ENCODE assay signal across 14 cellular contexts in the genomic region with DNA sequence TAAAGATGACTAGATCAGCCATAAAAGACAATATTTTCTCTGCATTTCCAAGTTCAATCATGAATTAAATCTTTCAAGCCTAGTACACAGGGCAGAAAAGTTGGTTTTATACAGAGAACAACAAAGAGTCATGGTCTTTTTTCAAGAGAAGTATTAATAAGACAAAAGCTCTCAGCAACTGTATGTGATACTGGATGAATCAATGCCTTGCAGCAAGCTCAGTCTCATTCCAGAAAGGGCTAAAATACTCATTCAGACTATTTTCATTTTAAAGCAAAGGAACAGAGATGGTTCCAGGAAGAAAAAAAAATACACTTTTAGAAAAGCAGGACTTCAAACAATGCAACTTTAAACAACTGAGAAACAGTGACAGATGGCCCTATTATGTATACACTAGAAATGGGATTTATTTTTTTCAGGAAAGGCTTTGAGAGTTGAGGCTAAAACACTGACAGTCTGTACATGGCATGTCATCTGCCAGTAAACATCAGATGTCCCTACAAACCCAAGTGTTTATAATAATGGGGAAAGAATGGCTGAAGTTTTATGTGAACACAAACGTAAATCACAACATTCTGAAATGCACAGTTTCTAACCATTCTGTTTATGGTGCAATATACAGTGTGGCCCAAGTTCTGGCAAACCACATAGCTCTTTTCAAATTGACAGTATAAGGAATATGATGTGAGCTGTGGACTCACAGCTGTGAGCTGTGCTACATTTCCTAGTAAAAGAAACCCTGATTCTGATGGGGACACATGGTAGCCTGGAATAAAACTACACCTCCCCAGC.
DNase-seq lines count a peak whose midpoint lies in the region; ATAC-seq, FAIRE-seq and TF ChIP-seq lines count a peak whose summit lies in the region.
"Had no signal": no experiment of that assay in that cellular context is flagged by ENCODE, and none has a peak within 500 bp of the region (broad histone marks: within the 10 kb centered on the region; RNA-seq: fewer than 3 reads in every experiment).

No MANE protein-coding gene starts in this region.

- TF ChIP-seq CTCF in osteoblast (IDR thresholded peaks at IDR 0.05; ENCODE audit: extremely low read depth, low read depth, low read length): no peak

- TF ChIP-seq POLR2A in GM12891 (IDR thresholded peaks at IDR 0.05; ENCODE audit: low read depth, low read length): no peak

- DNase-seq in GM12891 (ENCODE audit: insufficient read length, low spot score) (no peak), NCI-H524 (lab: John Stamatoyannopoulos, UW) (peak; percentile 36 to 76), osteoblast (ENCODE audit: insufficient read length, low spot score, missing footprints) (no peak), NCI-H526 treated with DMSO at 0.1 percent for 48 hours (lab: John Stamatoyannopoulos, UW) (no peak)
- no peak for DNase-seq in effector memory CD8-positive, alpha-beta T cell
- DNase-seq: activated CD4-positive, alpha-beta T cell treated with anti-CD3 and anti-CD28 coated beads, Interleukin-2, amount 50 U/mL, for 1 hour; activated naive CD4-positive, alpha-beta T cell treated with anti-CD3 and anti-CD28 coated beads, Interleukin-2, amount 10 ng/mL, durations not matched to agents 7 days and 5 days; kidney glomerular epithelial cell; NCI-H1092; occipital lobe had no signal

- no peaks in the 10 kb centered on the region for H3K27me3 ChIP-seq in osteoblast (ENCODE audit: insufficient read depth, low read length)

- H3K4me3 Mint-ChIP-seq in dendritic cell treated with granulocyte-macrophage colony-stimulating factor and Interleukin-4, amounts not matched to agents 40 ng/mL and 50 ng/mL, for 4 days: no peak overlapping the region
- no peak overlapping the region for H3K4me3 Mint-ChIP-seq in effector memory CD8-positive, alpha-beta T cell
- H3K4me3 Mint-ChIP-seq: activated naive CD4-positive, alpha-beta T cell treated with anti-CD3 and anti-CD28 coated beads, Interleukin-2, amount 10 ng/mL, durations not matched to agents 7 days and 5 days had no signal

- no peaks in the 10 kb centered on the region for H3K9me3 Mint-ChIP-seq in dendritic cell treated with granulocyte-macrophage colony-stimulating factor and Interleukin-4, amounts not matched to agents 40 ng/mL and 50 ng/mL, for 4 days
- peaks cover 4 to 7% of the 10 kb centered on the region in 2 donors for H3K9me3 Mint-ChIP-seq in effector memory CD8-positive, alpha-beta T cell
- H3K9me3 Mint-ChIP-seq: activated naive CD4-positive, alpha-beta T cell treated with anti-CD3 and anti-CD28 coated beads, Interleukin-2, amount 10 ng/mL, durations not matched to agents 7 days and 5 days had no signal

- ATAC-seq in GM19328 (IDR thresholded peaks at IDR 0.05; ENCODE audit: unreplicated experiment): no peak
- ATAC-seq in effector memory CD8-positive, alpha-beta T cell (replicated peaks): no peak
- no peak for ATAC-seq in HG02852 (IDR thresholded peaks at IDR 0.05; ENCODE audit: unreplicated experiment)

- H3K4me1 Mint-ChIP-seq in dendritic cell treated with granulocyte-macrophage colony-stimulating factor and Interleukin-4, amounts not matched to agents 40 ng/mL and 50 ng/mL, for 4 days (ENCODE audit: low read depth): peaks cover 26% of the 10 kb centered on the region
- no peaks in the 10 kb centered on the region for H3K4me1 Mint-ChIP-seq in effector memory CD8-positive, alpha-beta T cell (ENCODE audit: low read depth in 2 of 2)
- H3K4me1 Mint-ChIP-seq: activated naive CD4-positive, alpha-beta T cell treated with anti-CD3 and anti-CD28 coated beads, Interleukin-2, amount 10 ng/mL, durations not matched to agents 7 days and 5 days had no signal

- H3K27ac Mint-ChIP-seq in dendritic cell treated with granulocyte-macrophage colony-stimulating factor and Interleukin-4, amounts not matched to agents 40 ng/mL and 50 ng/mL, for 4 days: peak overlapping the region; percentile 47
- H3K27ac Mint-ChIP-seq in effector memory CD8-positive, alpha-beta T cell: no peak overlapping the region
- H3K27ac Mint-ChIP-seq: activated naive CD4-positive, alpha-beta T cell treated with anti-CD3 and anti-CD28 coated beads, Interleukin-2, amount 10 ng/mL, durations not matched to agents 7 days and 5 days had no signal

- H4K20me1 ChIP-seq in osteoblast (ENCODE audit: insufficient read depth, low read length): peaks cover 17% of the 10 kb centered on the region

- H3K79me2 ChIP-seq in osteoblast (ENCODE audit: insufficient read depth, low read length): peaks cover 98% of the 10 kb centered on the region

- H3K4me2 ChIP-seq in osteoblast (ENCODE audit: insufficient read depth, low read length): peak overlapping the region; percentile 38

- H3K36me3 Mint-ChIP-seq in dendritic cell treated with granulocyte-macrophage colony-stimulating factor and Interleukin-4, amounts not matched to agents 40 ng/mL and 50 ng/mL, for 4 days (ENCODE audit: low read depth): no peaks in the 10 kb centered on the region
- H3K36me3 Mint-ChIP-seq in effector memory CD8-positive, alpha-beta T cell (ENCODE audit: insufficient read depth): no peaks in the 10 kb centered on the region
- H3K36me3 Mint-ChIP-seq: activated naive CD4-positive, alpha-beta T cell treated with anti-CD3 and anti-CD28 coated beads, Interleukin-2, amount 10 ng/mL, durations not matched to agents 7 days and 5 days had no signal

- no peaks in the 10 kb centered on the region for H3K9me3 ChIP-seq in osteoblast (ENCODE audit: low read depth, low read length)

- peak; percentile 76 for FAIRE-seq in GM12891 (lab: Jason Lieb, UNC)
- FAIRE-seq: colon had no signal

- peaks cover 38% of the 10 kb centered on the region for H3K4me1 ChIP-seq in osteoblast (ENCODE audit: insufficient read depth, low read length)

- no peaks in the 10 kb centered on the region for H3K27me3 Mint-ChIP-seq in dendritic cell treated with granulocyte-macrophage colony-stimulating factor and Interleukin-4, amounts not matched to agents 40 ng/mL and 50 ng/mL, for 4 days
- H3K27me3 Mint-ChIP-seq in effector memory CD8-positive, alpha-beta T cell: peaks cover 7 to 9% of the 10 kb centered on the region in 2 donors

- H3K4me3 ChIP-seq in osteoblast (ENCODE audit: insufficient read depth, low read length): no peak overlapping the region

- no peak overlapping the region for H2AFZ ChIP-seq in osteoblast (ENCODE audit: low read length)

- no peaks in the 10 kb centered on the region for H3K36me3 ChIP-seq in osteoblast (ENCODE audit: insufficient read depth, low read length)

- peak overlapping the region; percentile 60 for H3K27ac ChIP-seq in osteoblast (ENCODE audit: low read depth, low read length)

- intact Hi-C loops in dendritic cell treated with granulocyte-macrophage colony-stimulating factor and Interleukin-4, amounts not matched to agents 40 ng/mL and 50 ng/mL, for 4 days (cut with micrococcal nuclease): loop anchor here (1.0 to 5.0 kb wide), 4 partner anchors 48 to 400 kb away; no protein-coding TSS in a partner anchor

TF ChIP-seq in GM12891, 5 proteins besides CTCF, POLR2A, EP300 and RAD21:
- TF ChIP-seq SPI1 (IDR thresholded peaks at IDR 0.05; ENCODE audit: low read depth, low read length) (no peak), POU2F2 (IDR thresholded peaks at IDR 0.05; ENCODE audit: low read depth, low read length) (no peak), TAF1 (IDR thresholded peaks at IDR 0.05; ENCODE audit: low read depth, low read length) (no peak), PAX5 (IDR thresholded peaks at IDR 0.05; ENCODE audit: insufficient read depth, low read length, severe bottlenecking) (no peak), POLR2AphosphoS5 (IDR thresholded peaks at IDR 0.05; ENCODE audit: low read depth, low read length) (no peak)

Comparison
In these comparisons a context has a peak if more than half of its experiments do, and no peak if none do; other contexts are left out.
1. DNase-seq: peak in NCI-H524 (2 of 2); none in GM12891 (single experiment), osteoblast (single experiment), NCI-H526 treated with DMSO at 0.1 percent for 48 hours (single experiment) and effector memory CD8-positive, alpha-beta T cell (0 of 3).